20 cellular contexts compared by ENCODE assay signal in genomic region chr15:39075756-39076341, GRCh38.
"Had no signal": no experiment of that assay in that cellular context is flagged by ENCODE, and none has a peak within 500 bp of the region (broad histone marks: within the 10 kb centered on the region; RNA-seq: fewer than 3 reads in every experiment).

No MANE protein-coding gene starts in this region.

- H3K36me3 Mint-ChIP-seq: activated naive CD8-positive, alpha-beta T cell treated with anti-CD3 and anti-CD28 coated beads for 36 hours; brain; mesothelial cell of epicardium; natural killer cell treated with Interleukin-12 subunit alpha and Interleukin-12 subunit beta and Interleukin-15 and Interleukin-18, amount 100 ng/mL, for 72 hours; stimulated activated memory B cell treated with anti-CD40 and anti-IgM and Interleukin-4, amounts not matched to agents 10 μg/mL and 1 μg/mL and 100 μg/mL, for 72 hours had no signal

- H3K9me3 ChIP-seq: testis, upper lobe of left lung had no signal

- H3K9me3 Mint-ChIP-seq: activated CD4-positive, alpha-beta T cell treated with anti-CD3 and anti-CD28 coated beads, Interleukin-2, amount 10 ng/mL, durations not matched to agents 24 days and 14 days; activated CD8-positive, alpha-beta T cell treated with anti-CD3 and anti-CD28 coated beads for 36 hours; activated naive CD8-positive, alpha-beta T cell treated with anti-CD3 and anti-CD28 coated beads for 36 hours; activated T-helper 17 cell treated with anti-CD3 and anti-CD28 coated beads, Interleukin-2, amount 50 U/mL, for 72 hours; mesothelial cell of epicardium; natural killer cell treated with Interleukin-12 subunit alpha and Interleukin-12 subunit beta and Interleukin-15 and Interleukin-18, amount 100 ng/mL, for 72 hours; stimulated activated memory B cell treated with anti-CD40 and anti-IgM and Interleukin-4, amounts not matched to agents 10 μg/mL and 1 μg/mL and 100 μg/mL, for 72 hours had no signal

- H3K4me3 Mint-ChIP-seq: activated CD4-positive, alpha-beta T cell treated with anti-CD3 and anti-CD28 coated beads, Interleukin-2, amount 10 ng/mL, durations not matched to agents 24 days and 14 days; activated CD8-positive, alpha-beta T cell treated with anti-CD3 and anti-CD28 coated beads for 36 hours; activated naive CD8-positive, alpha-beta T cell treated with anti-CD3 and anti-CD28 coated beads for 36 hours; activated T-helper 17 cell treated with anti-CD3 and anti-CD28 coated beads, Interleukin-2, amount 50 U/mL, for 72 hours; brain; mesothelial cell of epicardium; natural killer cell treated with Interleukin-12 subunit alpha and Interleukin-12 subunit beta and Interleukin-15 and Interleukin-18, amount 100 ng/mL, for 72 hours; stimulated activated memory B cell treated with anti-CD40 and anti-IgM and Interleukin-4, amounts not matched to agents 10 μg/mL and 1 μg/mL and 100 μg/mL, for 72 hours had no signal

- H3K27ac ChIP-seq: dorsolateral prefrontal cortex, testis, upper lobe of left lung had no signal

- H3K27ac Mint-ChIP-seq: activated CD4-positive, alpha-beta T cell treated with anti-CD3 and anti-CD28 coated beads, Interleukin-2, amount 10 ng/mL, durations not matched to agents 24 days and 14 days; activated CD8-positive, alpha-beta T cell treated with anti-CD3 and anti-CD28 coated beads for 36 hours; activated naive CD8-positive, alpha-beta T cell treated with anti-CD3 and anti-CD28 coated beads for 36 hours; activated T-helper 17 cell treated with anti-CD3 and anti-CD28 coated beads, Interleukin-2, amount 50 U/mL, for 72 hours; brain; mesothelial cell of epicardium; natural killer cell treated with Interleukin-12 subunit alpha and Interleukin-12 subunit beta and Interleukin-15 and Interleukin-18, amount 100 ng/mL, for 72 hours; progenitor cell of endocrine pancreas; stimulated activated memory B cell treated with anti-CD40 and anti-IgM and Interleukin-4, amounts not matched to agents 10 μg/mL and 1 μg/mL and 100 μg/mL, for 72 hours had no signal

- H3K4me1 ChIP-seq: testis, upper lobe of left lung had no signal

- DNase-seq: activated CD4-positive, alpha-beta T cell treated with anti-CD3 and anti-CD28 coated beads, Interleukin-2, amount 10 ng/mL, durations not matched to agents 24 days and 14 days; activated CD8-positive, alpha-beta T cell treated with anti-CD3 and anti-CD28 coated beads for 36 hours; activated naive CD4-positive, alpha-beta T cell; activated naive CD8-positive, alpha-beta T cell treated with anti-CD3 and anti-CD28 coated beads for 36 hours; activated T-cell treated with anti-CD3 and anti-CD28 coated beads, Interleukin-2, amount 50 U/mL, for 1 hour; amygdala; central memory CD4-positive, alpha-beta T cell; dorsolateral prefrontal cortex; foreskin melanocyte; stimulated activated CD4-positive, alpha-beta T cell treated with anti-CD3 and anti-CD28 coated beads, Interleukin-4, amount 100 ng/mL, for 1 hour; T1000; testis; upper lobe of left lung had no signal

- H3K27me3 Mint-ChIP-seq: progenitor cell of endocrine pancreas; stimulated activated memory B cell treated with anti-CD40 and anti-IgM and Interleukin-4, amounts not matched to agents 10 μg/mL and 1 μg/mL and 100 μg/mL, for 72 hours had no signal

- H3K36me3 ChIP-seq: upper lobe of left lung had no signal

- H3K4me3 ChIP-seq: dorsolateral prefrontal cortex, lung, testis, upper lobe of left lung had no signal

- ATAC-seq: activated CD8-positive, alpha-beta T cell treated with anti-CD3 and anti-CD28 coated beads for 36 hours; activated T-helper 17 cell treated with anti-CD3 and anti-CD28 coated beads, Interleukin-2, amount 50 U/mL, for 72 hours; natural killer cell treated with Interleukin-12 subunit alpha and Interleukin-12 subunit beta and Interleukin-15 and Interleukin-18, amount 100 ng/mL, for 72 hours; stimulated activated memory B cell treated with anti-CD40 and anti-IgM and Interleukin-4, amounts not matched to agents 10 μg/mL and 1 μg/mL and 100 μg/mL, for 72 hours had no signal

- H3K27me3 ChIP-seq: testis, upper lobe of left lung had no signal

- H3K4me1 Mint-ChIP-seq: activated CD4-positive, alpha-beta T cell treated with anti-CD3 and anti-CD28 coated beads, Interleukin-2, amount 10 ng/mL, durations not matched to agents 24 days and 14 days; activated naive CD8-positive, alpha-beta T cell treated with anti-CD3 and anti-CD28 coated beads for 36 hours; activated T-helper 17 cell treated with anti-CD3 and anti-CD28 coated beads, Interleukin-2, amount 50 U/mL, for 72 hours; brain; stimulated activated memory B cell treated with anti-CD40 and anti-IgM and Interleukin-4, amounts not matched to agents 10 μg/mL and 1 μg/mL and 100 μg/mL, for 72 hours had no signal
